Comparison of ENCODE assay signal across 9 cellular contexts in the genomic region with DNA sequence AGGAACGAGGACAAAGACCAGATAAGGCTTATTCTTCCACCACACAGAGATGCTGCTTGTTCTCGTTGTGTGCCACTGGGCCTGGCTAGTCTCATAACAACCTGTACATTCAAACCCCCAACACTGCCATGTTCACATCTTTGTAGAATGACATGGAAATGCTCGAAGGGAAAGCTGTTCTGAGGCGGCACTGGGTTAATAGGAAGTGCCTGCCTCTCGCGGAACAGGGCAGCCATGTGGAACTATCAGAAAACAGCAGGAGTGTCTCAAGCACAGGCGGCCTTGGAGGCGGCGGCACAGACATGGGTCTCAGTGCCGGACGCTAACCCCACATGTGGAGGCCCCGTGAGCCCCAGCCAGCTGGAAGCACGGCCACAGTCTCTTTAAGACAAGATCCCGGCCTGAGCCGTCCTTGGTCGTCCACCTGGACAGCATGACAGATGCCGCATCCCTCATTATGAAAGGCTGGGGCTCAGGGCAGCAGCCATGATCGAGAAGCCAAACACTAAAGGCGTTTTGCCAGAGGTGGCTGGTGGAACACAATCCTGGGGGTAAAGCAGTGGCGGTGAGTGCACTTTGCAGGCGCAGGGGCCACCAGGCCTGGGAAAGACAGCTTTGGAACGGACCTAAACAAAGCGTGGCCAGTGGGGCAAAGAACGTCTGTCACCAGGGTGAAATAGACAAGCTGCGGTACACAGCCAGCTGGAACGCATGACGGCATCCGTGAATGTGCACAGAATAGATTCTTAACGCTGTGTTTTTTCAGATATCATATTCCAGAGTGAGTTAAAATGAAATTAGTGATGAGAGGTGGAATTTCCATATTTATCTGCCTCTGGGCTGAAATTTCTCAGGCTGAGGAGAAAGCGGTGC.
DNase-seq lines count a peak whose midpoint lies in the region; ATAC-seq, FAIRE-seq and TF ChIP-seq lines count a peak whose summit lies in the region.
"Had no signal": no experiment of that assay in that cellular context is flagged by ENCODE, and none has a peak within 500 bp of the region (broad histone marks: within the 10 kb centered on the region; RNA-seq: fewer than 3 reads in every experiment).

No MANE protein-coding gene starts in this region.

- DNase-seq in CMK (ENCODE audit: low read depth) (peak; percentile 52), right atrium auricular region (ENCODE audit: low spot score) (peak; percentile 69), retina (peak; percentile 82), RCC 7860 (ENCODE audit: low spot score) (no peak), NCI-H2227 (lab: John Stamatoyannopoulos, UW; ENCODE audit: unreplicated experiment) (no peak)
- DNase-seq in activated CD8-positive, alpha-beta memory T cell treated with anti-CD3 and anti-CD28 coated beads, Interleukin-2, amount 50 U/mL, for 48 hours: peak; percentile 36

- no peak for ATAC-seq in HG02970 (IDR thresholded peaks at IDR 0.05; ENCODE audit: low FRiP score, unreplicated experiment)
- no peak for ATAC-seq in GM21528 (IDR thresholded peaks at IDR 0.05; ENCODE audit: low FRiP score, unreplicated experiment)
- ATAC-seq: activated naive CD4-positive, alpha-beta T cell treated with anti-CD3 and anti-CD28 coated beads, Interleukin-2, amount 50 U/mL, for 72 hours had no signal

- H3K4me1 ChIP-seq in right atrium auricular region: peaks cover 0 to 68% of the 10 kb centered on the region in 2 donors

- no peaks in the 10 kb centered on the region for H3K27me3 ChIP-seq in right atrium auricular region

- no peak for TF ChIP-seq CTCF in right atrium auricular region (IDR thresholded peaks at IDR 0.05)

- FAIRE-seq in RCC 7860 (lab: Jason Lieb, UNC): no peak

- H3K9me3 ChIP-seq in right atrium auricular region: no peaks in the 10 kb centered on the region

- H3K27ac ChIP-seq in right atrium auricular region: peak overlapping the region; percentile 94 to 96

- H3K4me3 ChIP-seq in right atrium auricular region: peak overlapping the region; percentile 12 to 29

- H3K36me3 ChIP-seq in right atrium auricular region: no peaks in the 10 kb centered on the region

Comparison
In these comparisons a context has a peak if more than half of its experiments do, and no peak if none do; other contexts are left out.
1. DNase-seq: peak in CMK (single experiment), activated CD8-positive, alpha-beta memory T cell treated with anti-CD3 and anti-CD28 coated beads, Interleukin-2, amount 50 U/mL, for 48 hours (single experiment), right atrium auricular region (single experiment) and retina (single experiment); none in RCC 7860 (single experiment) and NCI-H2227 (single experiment).